ENCODE assay signal across 1 cellular context in genomic region chr11:111349191-111349695, GRCh38.
A peak's percentile ranks its signal among the peaks of the same experiment; 100 is the strongest.
TF ChIP-seq lines count a peak whose summit lies in the region.

No MANE protein-coding gene starts in this region.

TF ChIP-seq in GM12878, 131 proteins besides CTCF, POLR2A, EP300 and RAD21 (continued from another document):
- TF ChIP-seq, protein P1, sequence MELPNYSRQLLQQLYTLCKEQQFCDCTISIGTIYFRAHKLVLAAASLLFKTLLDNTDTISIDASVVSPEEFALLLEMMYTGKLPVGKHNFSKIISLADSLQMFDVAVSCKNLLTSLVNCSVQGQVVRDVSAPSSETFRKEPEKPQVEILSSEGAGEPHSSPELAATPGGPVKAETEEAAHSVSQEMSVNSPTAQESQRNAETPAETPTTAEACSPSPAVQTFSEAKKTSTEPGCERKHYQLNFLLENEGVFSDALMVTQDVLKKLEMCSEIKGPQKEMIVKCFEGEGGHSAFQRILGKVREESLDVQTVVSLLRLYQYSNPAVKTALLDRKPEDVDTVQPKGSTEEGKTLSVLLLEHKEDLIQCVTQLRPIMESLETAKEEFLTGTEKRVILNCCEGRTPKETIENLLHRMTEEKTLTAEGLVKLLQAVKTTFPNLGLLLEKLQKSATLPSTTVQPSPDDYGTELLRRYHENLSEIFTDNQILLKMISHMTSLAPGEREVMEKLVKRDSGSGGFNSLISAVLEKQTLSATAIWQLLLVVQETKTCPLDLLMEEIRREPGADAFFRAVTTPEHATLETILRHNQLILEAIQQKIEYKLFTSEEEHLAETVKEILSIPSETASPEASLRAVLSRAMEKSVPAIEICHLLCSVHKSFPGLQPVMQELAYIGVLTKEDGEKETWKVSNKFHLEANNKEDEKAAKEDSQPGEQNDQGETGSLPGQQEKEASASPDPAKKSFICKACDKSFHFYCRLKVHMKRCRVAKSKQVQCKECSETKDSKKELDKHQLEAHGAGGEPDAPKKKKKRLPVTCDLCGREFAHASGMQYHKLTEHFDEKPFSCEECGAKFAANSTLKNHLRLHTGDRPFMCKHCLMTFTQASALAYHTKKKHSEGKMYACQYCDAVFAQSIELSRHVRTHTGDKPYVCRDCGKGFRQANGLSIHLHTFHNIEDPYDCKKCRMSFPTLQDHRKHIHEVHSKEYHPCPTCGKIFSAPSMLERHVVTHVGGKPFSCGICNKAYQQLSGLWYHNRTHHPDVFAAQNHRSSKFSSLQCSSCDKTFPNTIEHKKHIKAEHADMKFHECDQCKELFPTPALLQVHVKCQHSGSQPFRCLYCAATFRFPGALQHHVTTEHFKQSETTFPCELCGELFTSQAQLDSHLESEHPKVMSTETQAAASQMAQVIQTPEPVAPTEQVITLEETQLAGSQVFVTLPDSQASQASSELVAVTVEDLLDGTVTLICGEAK (IDR thresholded peaks at IDR 0.05; ENCODE audit: borderline replicate concordance) = no peak
- 0 out of 2 replicates have a peak, but pooled peaks have one; percentile 40 for TF ChIP-seq ATF7 (IDR thresholded peaks at IDR 0.05; ENCODE audit: low read depth)
- TF ChIP-seq POLR2AphosphoS2 (IDR thresholded peaks at IDR 0.05; ENCODE audit: low read depth, low read length) = peak; percentile 74; the same call in 1 of the 2 replicates
- TF ChIP-seq SMARCA5 (IDR thresholded peaks at IDR 0.05) = no peak
- TF ChIP-seq EED (IDR thresholded peaks at IDR 0.05; ENCODE audit: low read depth) = no peak
- no peak for TF ChIP-seq BCL11A (IDR thresholded peaks at IDR 0.05; ENCODE audit: low read depth, low read length)
- TF ChIP-seq REST (IDR thresholded peaks at IDR 0.05; ENCODE audit: low read depth, low read length) = no peak
- TF ChIP-seq, protein P2, sequence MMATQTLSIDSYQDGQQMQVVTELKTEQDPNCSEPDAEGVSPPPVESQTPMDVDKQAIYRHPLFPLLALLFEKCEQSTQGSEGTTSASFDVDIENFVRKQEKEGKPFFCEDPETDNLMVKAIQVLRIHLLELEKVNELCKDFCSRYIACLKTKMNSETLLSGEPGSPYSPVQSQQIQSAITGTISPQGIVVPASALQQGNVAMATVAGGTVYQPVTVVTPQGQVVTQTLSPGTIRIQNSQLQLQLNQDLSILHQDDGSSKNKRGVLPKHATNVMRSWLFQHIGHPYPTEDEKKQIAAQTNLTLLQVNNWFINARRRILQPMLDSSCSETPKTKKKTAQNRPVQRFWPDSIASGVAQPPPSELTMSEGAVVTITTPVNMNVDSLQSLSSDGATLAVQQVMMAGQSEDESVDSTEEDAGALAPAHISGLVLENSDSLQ (IDR thresholded peaks at IDR 0.05) = peak; percentile 57
- peak in 1 of 2 experiments; percentile 38; a peak in 1 of 4 replicates for TF ChIP-seq IKZF2 (IDR thresholded peaks at IDR 0.05)
- no peak for TF ChIP-seq PAX8 (IDR thresholded peaks at IDR 0.05)
- TF ChIP-seq, protein P3, sequence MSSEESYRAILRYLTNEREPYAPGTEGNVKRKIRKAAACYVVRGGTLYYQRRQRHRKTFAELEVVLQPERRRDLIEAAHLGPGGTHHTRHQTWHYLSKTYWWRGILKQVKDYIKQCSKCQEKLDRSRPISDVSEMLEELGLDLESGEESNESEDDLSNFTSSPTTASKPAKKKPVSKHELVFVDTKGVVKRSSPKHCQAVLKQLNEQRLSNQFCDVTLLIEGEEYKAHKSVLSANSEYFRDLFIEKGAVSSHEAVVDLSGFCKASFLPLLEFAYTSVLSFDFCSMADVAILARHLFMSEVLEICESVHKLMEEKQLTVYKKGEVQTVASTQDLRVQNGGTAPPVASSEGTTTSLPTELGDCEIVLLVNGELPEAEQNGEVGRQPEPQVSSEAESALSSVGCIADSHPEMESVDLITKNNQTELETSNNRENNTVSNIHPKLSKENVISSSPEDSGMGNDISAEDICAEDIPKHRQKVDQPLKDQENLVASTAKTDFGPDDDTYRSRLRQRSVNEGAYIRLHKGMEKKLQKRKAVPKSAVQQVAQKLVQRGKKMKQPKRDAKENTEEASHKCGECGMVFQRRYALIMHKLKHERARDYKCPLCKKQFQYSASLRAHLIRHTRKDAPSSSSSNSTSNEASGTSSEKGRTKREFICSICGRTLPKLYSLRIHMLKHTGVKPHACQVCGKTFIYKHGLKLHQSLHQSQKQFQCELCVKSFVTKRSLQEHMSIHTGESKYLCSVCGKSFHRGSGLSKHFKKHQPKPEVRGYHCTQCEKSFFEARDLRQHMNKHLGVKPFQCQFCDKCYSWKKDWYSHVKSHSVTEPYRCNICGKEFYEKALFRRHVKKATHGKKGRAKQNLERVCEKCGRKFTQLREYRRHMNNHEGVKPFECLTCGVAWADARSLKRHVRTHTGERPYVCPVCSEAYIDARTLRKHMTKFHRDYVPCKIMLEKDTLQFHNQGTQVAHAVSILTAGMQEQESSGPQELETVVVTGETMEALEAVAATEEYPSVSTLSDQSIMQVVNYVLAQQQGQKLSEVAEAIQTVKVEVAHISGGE (CRISPR knock-in tag; IDR thresholded peaks at IDR 0.05) = no peak
- TF ChIP-seq ZNF24 (IDR thresholded peaks at IDR 0.05) = no peak
- no peak for TF ChIP-seq RCOR1 (conservative IDR thresholded peaks at IDR 0.05; ENCODE audit: low read depth, low read length)
- TF ChIP-seq SREBF1 (IDR thresholded peaks at IDR 0.05; ENCODE audit: low read length) = no peak
- TF ChIP-seq BHLHE40 (IDR thresholded peaks at IDR 0.05; ENCODE audit: borderline replicate concordance in 1 of 2, low read depth in 2 of 2, low read length in 1 of 2) = 0 out of 4 replicates have a peak, but pooled peaks of 1 of the 2 experiments have one; percentile 8
- TF ChIP-seq, protein P4, sequence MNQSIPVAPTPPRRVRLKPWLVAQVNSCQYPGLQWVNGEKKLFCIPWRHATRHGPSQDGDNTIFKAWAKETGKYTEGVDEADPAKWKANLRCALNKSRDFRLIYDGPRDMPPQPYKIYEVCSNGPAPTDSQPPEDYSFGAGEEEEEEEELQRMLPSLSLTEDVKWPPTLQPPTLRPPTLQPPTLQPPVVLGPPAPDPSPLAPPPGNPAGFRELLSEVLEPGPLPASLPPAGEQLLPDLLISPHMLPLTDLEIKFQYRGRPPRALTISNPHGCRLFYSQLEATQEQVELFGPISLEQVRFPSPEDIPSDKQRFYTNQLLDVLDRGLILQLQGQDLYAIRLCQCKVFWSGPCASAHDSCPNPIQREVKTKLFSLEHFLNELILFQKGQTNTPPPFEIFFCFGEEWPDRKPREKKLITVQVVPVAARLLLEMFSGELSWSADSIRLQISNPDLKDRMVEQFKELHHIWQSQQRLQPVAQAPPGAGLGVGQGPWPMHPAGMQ (IDR thresholded peaks at IDR 0.05; ENCODE audit: borderline replicate concordance) = no peak
- no peak for TF ChIP-seq GABPA (IDR thresholded peaks at IDR 0.05; ENCODE audit: low read depth)
- TF ChIP-seq BCLAF1 (IDR thresholded peaks at IDR 0.05) = no peak
- no peak for TF ChIP-seq MTA3 (IDR thresholded peaks at IDR 0.05; ENCODE audit: borderline replicate concordance, low read length)
- no peak for TF ChIP-seq NRF1 (conservative IDR thresholded peaks at IDR 0.05; ENCODE audit: low read depth, low read length)
